ENCODE assay signal across 8 cellular contexts in the genomic region with DNA sequence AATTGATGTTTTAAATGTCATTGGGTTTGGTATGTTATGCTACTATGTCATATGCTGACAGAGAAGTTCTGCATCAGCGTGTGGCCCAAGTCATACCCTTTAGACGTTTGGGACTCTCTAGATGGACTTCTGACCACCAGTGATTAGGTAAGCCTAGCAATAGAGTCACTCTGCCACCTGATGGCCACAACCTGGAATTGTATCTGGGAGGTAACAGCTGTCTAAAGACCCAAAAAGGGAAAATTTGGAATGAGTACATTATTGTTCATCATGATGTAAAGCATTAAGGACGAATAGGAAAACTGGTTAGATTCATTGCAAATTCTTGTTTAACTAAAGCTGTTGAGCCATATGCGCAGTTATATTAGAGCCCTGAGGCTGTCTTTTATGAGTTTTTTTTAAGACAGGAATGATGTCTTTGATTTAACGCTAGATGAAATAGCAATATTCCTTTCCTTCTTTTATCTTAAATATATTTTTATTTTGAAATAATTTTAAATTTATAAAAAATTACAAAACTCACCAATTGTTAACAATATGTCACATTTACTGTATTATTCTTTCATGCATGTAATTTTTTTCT.
DNase-seq lines count a peak whose midpoint lies in the region; ATAC-seq, FAIRE-seq and TF ChIP-seq lines count a peak whose summit lies in the region.

No MANE protein-coding gene starts in this region.

- peak in 5 of 6 experiments; percentile 8 to 45 (median 39) for TF ChIP-seq CTCF in adrenal gland (IDR thresholded peaks at IDR 0.05)

- no peak overlapping the region for H3K4me3 ChIP-seq in adrenal gland

- no peaks in the 10 kb centered on the region for H3K27me3 ChIP-seq in adrenal gland

- H3K36me3 ChIP-seq in adrenal gland (replicated peaks in 1 of 2): no peaks in the 10 kb centered on the region

- intact Hi-C loops in adrenal gland (cut with DNase I): no loop called here

- DNase-seq in A172 (ENCODE audit: low spot score): peak; percentile 63
- peak; percentile 10 for DNase-seq in NCI-H1694 treated with DMSO at 0.1 percent for 48 hours (lab: John Stamatoyannopoulos, UW)
- DNase-seq in adrenal gland: peak in 5 of 7 donors; percentile 17 to 57 (median 32)
- peak; percentile 69 for DNase-seq in kidney tubule cell (ENCODE audit: low spot score)
- no peak for DNase-seq in cortex of kidney (lab: John Stamatoyannopoulos, UW)
- DNase-seq in NK-92 (lab: John Stamatoyannopoulos, UW; ENCODE audit: unreplicated experiment): no peak

- no peaks in the 10 kb centered on the region for H3K4me1 ChIP-seq in adrenal gland (replicated peaks in 1 of 2)

- peak; percentile 46 for FAIRE-seq in G401.6 (lab: Jason Lieb, UNC)

- H3K9me3 ChIP-seq in adrenal gland (replicated peaks in 1 of 3): no peaks in the 10 kb centered on the region

- ATAC-seq in HG02870 (IDR thresholded peaks at IDR 0.05; ENCODE audit: unreplicated experiment): no peak

- no peak for TF ChIP-seq POLR2A in adrenal gland (IDR thresholded peaks at IDR 0.05)

- no peak overlapping the region for H3K27ac ChIP-seq in adrenal gland

- 31 to 45% (median 39%) methylated on average over 5 of the region's 5 CpGs for WGBS in adrenal gland, 4 donors

Comparison
In these comparisons a context has a peak if more than half of its experiments do, and no peak if none do; other contexts are left out.
1. DNase-seq: peak in A172 (single experiment), NCI-H1694 treated with DMSO at 0.1 percent for 48 hours (single experiment), adrenal gland (5 of 7) and kidney tubule cell (single experiment); none in cortex of kidney (single experiment) and NK-92 (single experiment).